ENCODE assay signal across 7 cellular contexts in genomic region chr7:21412291-21412896, GRCh38. TPM values are rescaled to one million over a fixed set of nuclear protein-coding genes. Genes with fewer than 3 reads are reported as not detected.
DNase-seq lines count a peak whose midpoint lies in the region; ATAC-seq lines count a peak whose summit lies in the region.

No MANE protein-coding gene starts in this region.

- peak; percentile 64 for ATAC-seq in GM18519 (IDR thresholded peaks at IDR 0.05; ENCODE audit: low FRiP score, unreplicated experiment)
- ATAC-seq in GM21528 (IDR thresholded peaks at IDR 0.05; ENCODE audit: low FRiP score, unreplicated experiment), result peak; percentile 68
- peak; percentile 52 for ATAC-seq in HG03565 (IDR thresholded peaks at IDR 0.05; ENCODE audit: unreplicated experiment)
- ATAC-seq in natural killer cell treated with Interleukin-12 subunit alpha and Interleukin-12 subunit beta and Interleukin-15 and Interleukin-18, amount 100 ng/mL, for 72 hours, result peak in 1 of 2 donors; percentile 52

- no peaks in the 10 kb centered on the region for H3K36me3 Mint-ChIP-seq in natural killer cell treated with Interleukin-12 subunit alpha and Interleukin-12 subunit beta and Interleukin-15 and Interleukin-18, amount 100 ng/mL, for 72 hours

- peaks cover 39 to 45% of the 10 kb centered on the region in 2 donors for H3K4me1 Mint-ChIP-seq in natural killer cell treated with Interleukin-12 subunit alpha and Interleukin-12 subunit beta and Interleukin-15 and Interleukin-18, amount 100 ng/mL, for 72 hours (ENCODE audit: low read depth in 2 of 2)

- no peak for DNase-seq in natural killer cell treated with Interleukin-12 subunit alpha and Interleukin-12 subunit beta and Interleukin-15 and Interleukin-18, amount 100 ng/mL, for 72 hours (ENCODE audit: low spot score)
- no peak for DNase-seq in NCI-H2171 (lab: John Stamatoyannopoulos, UW)
- DNase-seq in AG08395 (ENCODE audit: low spot score), result no peak
- DNase-seq in NCI-H524 (lab: John Stamatoyannopoulos, UW), result no peak

- peak overlapping the region; percentile 84 to 90 for H3K27ac Mint-ChIP-seq in natural killer cell treated with Interleukin-12 subunit alpha and Interleukin-12 subunit beta and Interleukin-15 and Interleukin-18, amount 100 ng/mL, for 72 hours

- no peaks in the 10 kb centered on the region for H3K27me3 Mint-ChIP-seq in natural killer cell treated with Interleukin-12 subunit alpha and Interleukin-12 subunit beta and Interleukin-15 and Interleukin-18, amount 100 ng/mL, for 72 hours

- peak overlapping the region; percentile 59 for H3K4me3 Mint-ChIP-seq in natural killer cell treated with Interleukin-12 subunit alpha and Interleukin-12 subunit beta and Interleukin-15 and Interleukin-18, amount 100 ng/mL, for 72 hours

- peaks cover 11% of the 10 kb centered on the region for H3K9me3 Mint-ChIP-seq in natural killer cell treated with Interleukin-12 subunit alpha and Interleukin-12 subunit beta and Interleukin-15 and Interleukin-18, amount 100 ng/mL, for 72 hours

RNA-seq across cellular contexts. Expression of gene SP4, which starts 15.5 kb away (rescaled TPM):
- total RNA-seq in natural killer cell treated with Interleukin-12 subunit alpha and Interleukin-12 subunit beta and Interleukin-15 and Interleukin-18, amount 100 ng/mL, for 72 hours, result 10 to 100 TPM; 19.9 to 22.6 TPM
